Comparison of ENCODE assay signal across 11 cellular contexts in genomic region chr6:143962644-143962929, GRCh38. TPM values are rescaled to one million over a fixed set of nuclear protein-coding genes. Genes with fewer than 3 reads are reported as not detected.
DNase-seq lines count a peak whose midpoint lies in the region; ATAC-seq and TF ChIP-seq lines count a peak whose summit lies in the region.
"Had no signal": no experiment of that assay in that cellular context is flagged by ENCODE, and none has a peak within 500 bp of the region (broad histone marks: within the 10 kb centered on the region; RNA-seq: fewer than 3 reads in every experiment).

No MANE protein-coding gene starts in this region.

- peak; percentile 2 for DNase-seq in NCI-H748 (lab: John Stamatoyannopoulos, UW; ENCODE audit: unreplicated experiment)
- no peak for DNase-seq in NCI-H748 treated with DMSO at 0.1 percent for 48 hours (lab: John Stamatoyannopoulos, UW)
- peak; percentile 81 for DNase-seq in astrocyte of the hippocampus (ENCODE audit: low read depth, low spot score)
- no peak for DNase-seq in left ventricle myocardium inferior
- peak; percentile 28 for DNase-seq in testis
- no peak for DNase-seq in HEK293T (ENCODE audit: extremely low spot score)
- DNase-seq in middle frontal gyrus (ENCODE audit: extremely low spot score, low spot score), result no peak
- DNase-seq: activated naive CD4-positive, alpha-beta T cell treated with anti-CD3 and anti-CD28 coated beads, Interleukin-2, amount 10 ng/mL, durations not matched to agents 7 days and 5 days; NCI-H446 had no signal

- POLR2A ChIA-PET in HEK293T (lab: Yijun Ruan, JAX), result no interaction called here

- no peaks in the 10 kb centered on the region for H3K9me3 ChIP-seq in left ventricle myocardium inferior (replicated peaks)
- H3K9me3 ChIP-seq in testis, result no peaks in the 10 kb centered on the region
- H3K9me3 ChIP-seq: prostate gland had no signal

- H3K4me3 ChIP-seq in left ventricle myocardium inferior (no peak overlapping the region), testis (no peak overlapping the region)
- H3K4me3 ChIP-seq: prostate gland had no signal

- H3K27ac ChIP-seq in left ventricle myocardium inferior (replicated peaks) (peak overlapping the region; percentile 43), testis (no peak overlapping the region)
- H3K27ac ChIP-seq: prostate gland had no signal

- TF ChIP-seq CTCF in left ventricle myocardium inferior (IDR thresholded peaks at IDR 0.05; ENCODE audit: borderline replicate concordance) (peak; percentile 51), testis (IDR thresholded peaks at IDR 0.05) (peak in 1 of 3 experiments; percentile 32)

- H3K36me3 ChIP-seq in left ventricle myocardium inferior (no peaks in the 10 kb centered on the region), testis (ENCODE audit: low read depth, missing control alignments) (no peaks in the 10 kb centered on the region)
- H3K36me3 ChIP-seq: prostate gland had no signal

- H3K27me3 ChIP-seq in left ventricle myocardium inferior (ENCODE audit: low read depth) (no peaks in the 10 kb centered on the region), testis (no peaks in the 10 kb centered on the region)

- TF ChIP-seq POLR2A in testis (IDR thresholded peaks at IDR 0.05), result no peak

- 54 to 59% methylated on average over 3 of the region's 3 CpGs for WGBS in testis, 2 donors

- CTCF ChIA-PET in HEK293T (lab: Yijun Ruan, JAX), result no interaction called here

- intact Hi-C loops in left ventricle myocardium inferior (cut with micrococcal nuclease) (no loop called here), testis (cut with DNase I; ENCODE audit: low total_unique reads) (no loop called here)

- ATAC-seq in GM21515 (IDR thresholded peaks at IDR 0.05; ENCODE audit: unreplicated experiment), result no peak

- peaks cover 46% of the 10 kb centered on the region for H3K4me1 ChIP-seq in left ventricle myocardium inferior
- H3K4me1 ChIP-seq in testis, result peaks cover 8% of the 10 kb centered on the region
- H3K4me1 ChIP-seq: prostate gland had no signal

TF ChIP-seq in HEK293T, 16 proteins besides CTCF, POLR2A, EP300 and RAD21:
- TF ChIP-seq TARDBP (IDR thresholded peaks at IDR 0.05) (no peak), FOXM1 (IDR thresholded peaks at IDR 0.05; ENCODE audit: borderline replicate concordance) (no peak), LEF1 (IDR thresholded peaks at IDR 0.05; ENCODE audit: borderline replicate concordance) (no peak), PKNOX1 (IDR thresholded peaks at IDR 0.05) (no peak), CTBP1 (IDR thresholded peaks at IDR 0.05; ENCODE audit: borderline replicate concordance) (no peak), BHLHE40 (IDR thresholded peaks at IDR 0.05; ENCODE audit: borderline replicate concordance) (no peak)
TF ChIP-seq in HEK293T: peak in this region for 0.

RNA-seq across cellular contexts. Expression of gene PLAGL1, which starts 45.5 kb away (rescaled TPM):
- total RNA-seq in left ventricle myocardium inferior (10.5 TPM), testis (10 to 100 TPM; 16.2 to 31.3 TPM)
- polyA plus RNA-seq in testis (ENCODE audit: insufficient read depth, low read depth, low replicate concordance), result 17.4 TPM

Comparison
In these comparisons a context has a peak if more than half of its experiments do, and no peak if none do; other contexts are left out.
1. DNase-seq: peak in NCI-H748 (single experiment), astrocyte of the hippocampus (single experiment) and testis (single experiment); none in NCI-H748 treated with DMSO at 0.1 percent for 48 hours (single experiment), left ventricle myocardium inferior (single experiment), HEK293T (single experiment) and middle frontal gyrus (single experiment).